23 cellular contexts compared by ENCODE assay signal in genomic region chr10:119272736-119273135, GRCh38.
DNase-seq lines count a peak whose midpoint lies in the region; ATAC-seq and TF ChIP-seq lines count a peak whose summit lies in the region.
"Had no signal": no experiment of that assay in that cellular context is flagged by ENCODE, and none has a peak within 500 bp of the region (broad histone marks: within the 10 kb centered on the region; RNA-seq: fewer than 3 reads in every experiment).

No MANE protein-coding gene starts in this region.

- H3K9me3 ChIP-seq in HCT116 (ENCODE audit: control insufficient read depth in 1 of 2, insufficient read depth in 1 of 2, low read depth in 1 of 2, low read length in 2 of 2) (no peaks in the 10 kb centered on the region), ascending aorta (no peaks in the 10 kb centered on the region), mesenchymal stem cell (ENCODE audit: control insufficient read depth, low read length) (no peaks in the 10 kb centered on the region), stomach (no peaks in the 10 kb centered on the region)
- H3K9me3 ChIP-seq: SJCRH30, transverse colon had no signal

- H2AFZ ChIP-seq in HCT116 (ENCODE audit: low read depth, low read length, poor library complexity, severe bottlenecking) (no peak overlapping the region), mesenchymal stem cell (ENCODE audit: low read depth, low read length) (no peak overlapping the region)
- H2AFZ ChIP-seq: parathyroid adenoma had no signal

- ATAC-seq in HCT116 (no peak), GM18873 (IDR thresholded peaks at IDR 0.05; ENCODE audit: low FRiP score, unreplicated experiment) (no peak), HG03135 (IDR thresholded peaks at IDR 0.05; ENCODE audit: unreplicated experiment) (no peak), GM21390 (IDR thresholded peaks at IDR 0.05; ENCODE audit: unreplicated experiment) (no peak)
- ATAC-seq: stimulated activated naive B cell treated with anti-CD40 and anti-IgM and Interleukin-4, amounts not matched to agents 10 μg/mL and 1 μg/mL and 100 μg/mL, for 72 hours; WTC11 had no signal

- H4K8ac ChIP-seq in mesenchymal stem cell (ENCODE audit: low read length), result no peak overlapping the region

- H3K4me3 ChIP-seq in HCT116 (replicated peaks in 1 of 2; ENCODE audit: low read depth in 1 of 2, low read length in 2 of 2) (no peak overlapping the region), ascending aorta (no peak overlapping the region), mesenchymal stem cell (ENCODE audit: insufficient read depth in 1 of 2, low read depth in 1 of 2, low read length in 2 of 2) (no peak overlapping the region), stomach (no peak overlapping the region)
- H3K4me3 ChIP-seq: SJCRH30, transverse colon had no signal

- no peak overlapping the region for H3K23ac ChIP-seq in mesenchymal stem cell (ENCODE audit: low read length in 2 of 2)

- H3K4me1 ChIP-seq in HCT116 (ENCODE audit: control insufficient read depth in 1 of 2, insufficient read depth in 2 of 2, low read length in 2 of 2), result peaks cover 37 to 54% of the 10 kb centered on the region in 2 experiments
- H3K4me1 ChIP-seq in ascending aorta, result peaks cover 24 to 35% of the 10 kb centered on the region in 2 donors
- H3K4me1 ChIP-seq in mesenchymal stem cell (ENCODE audit: control insufficient read depth, insufficient read depth, low read depth, low read length), result peaks cover 14% of the 10 kb centered on the region
- peaks cover 58 to 82% (median 75%) of the 10 kb centered on the region in 4 donors for H3K4me1 ChIP-seq in stomach

- H2BK5ac ChIP-seq in mesenchymal stem cell (ENCODE audit: low read depth, low read length, poor library complexity, severe bottlenecking), result no peak overlapping the region

- H2BK15ac ChIP-seq in mesenchymal stem cell (ENCODE audit: low read depth, poor library complexity, severe bottlenecking), result peak overlapping the region; percentile 13

- RAD21 ChIA-PET in HCT116 (lab: Charles Lee; ENCODE audit: low non-redundant PET in 1 of 2, low total read pairs in 2 of 2, uncharacterized antibody in 2 of 2, unreplicated experiment in 2 of 2), result interaction anchor here in 1 of 2 experiments (1.0 kb wide), 1 partner anchor 66 kb away, joined by 3 read pairs; the partner anchor contains the start of gene GRK5

- H3K36me3 Mint-ChIP-seq in HFFc6 (ENCODE audit: low read depth), result no peaks in the 10 kb centered on the region; the same call in 1 of the 2 replicates
- H3K36me3 Mint-ChIP-seq: WTC11 had no signal

- no peak overlapping the region for H3K27ac Mint-ChIP-seq in HFFc6
- H3K27ac Mint-ChIP-seq: WTC11 had no signal

- no peaks in the 10 kb centered on the region for H4K20me1 ChIP-seq in HCT116 (ENCODE audit: insufficient read depth)

- H3K27me3 Mint-ChIP-seq in HFFc6 (ENCODE audit: insufficient read depth), result peaks cover 6% of the 10 kb centered on the region
- H3K27me3 Mint-ChIP-seq: activated CD4-positive, alpha-beta memory T cell treated with anti-CD3 and anti-CD28 coated beads, Interleukin-2, amount 10 ng/mL, durations not matched to agents 7 days and 5 days; stimulated activated naive B cell treated with anti-CD40 and anti-IgM and Interleukin-4, amounts not matched to agents 10 μg/mL and 1 μg/mL and 100 μg/mL, for 72 hours had no signal

- H3K27ac ChIP-seq in HCT116 (ENCODE audit: low read depth, low read length), result no peak overlapping the region; the same call in 1 of the 2 replicates
- H3K27ac ChIP-seq in ascending aorta, result peak overlapping the region; percentile 76 to 90
- H3K27ac ChIP-seq in mesenchymal stem cell (ENCODE audit: low read length, poor library complexity, severe bottlenecking), result no peak overlapping the region
- peak overlapping the region; percentile 67 to 92 (median 89) for H3K27ac ChIP-seq in stomach
- H3K27ac ChIP-seq: parathyroid adenoma, SJCRH30 had no signal

- H3K27me3 ChIP-seq in HCT116 (ENCODE audit: insufficient read depth, low read length), result no peaks in the 10 kb centered on the region
- no peaks in the 10 kb centered on the region for H3K27me3 ChIP-seq in ascending aorta
- no peaks in the 10 kb centered on the region for H3K27me3 ChIP-seq in mesenchymal stem cell (ENCODE audit: control insufficient read depth in 1 of 2, insufficient read depth in 1 of 2, low read length in 2 of 2)
- no peaks in the 10 kb centered on the region for H3K27me3 ChIP-seq in stomach
- H3K27me3 ChIP-seq: SJCRH30, transverse colon had no signal

- POLR2A ChIA-PET in HCT116 (lab: Charles Lee), result interaction anchor here (0.7 to 2.4 kb wide), 3 partner anchors 19 to 172 kb away, joined by 5 to 19 read pairs (median 10); no protein-coding TSS in a partner anchor

- H3K9me3 Mint-ChIP-seq in HFFc6, result no peaks in the 10 kb centered on the region
- H3K9me3 Mint-ChIP-seq: activated CD4-positive, alpha-beta memory T cell treated with anti-CD3 and anti-CD28 coated beads, Interleukin-2, amount 10 ng/mL, durations not matched to agents 7 days and 5 days; stimulated activated naive B cell treated with anti-CD40 and anti-IgM and Interleukin-4, amounts not matched to agents 10 μg/mL and 1 μg/mL and 100 μg/mL, for 72 hours; WTC11 had no signal

- H2BK12ac ChIP-seq in mesenchymal stem cell (ENCODE audit: low read length in 2 of 2), result peak overlapping the region in 1 of 2 experiments; percentile 2

- H3K4me2 ChIP-seq in HCT116 (ENCODE audit: low read length), result peak overlapping the region; percentile 83; the same call in 1 of the 2 replicates
- no peak overlapping the region for H3K4me2 ChIP-seq in mesenchymal stem cell (ENCODE audit: low read length, poor library complexity, severe bottlenecking)

- TF ChIP-seq POLR2A in HCT116 (IDR thresholded peaks at IDR 0.05; ENCODE audit: borderline replicate concordance, extremely low read depth, insufficient read depth, insufficient read length) (no peak), stomach (IDR thresholded peaks at IDR 0.05) (no peak)

- no peak overlapping the region for H2BK120ac ChIP-seq in mesenchymal stem cell (ENCODE audit: low read depth, low read length)

- no TSS peak for BruUV-seq in HCT116 (replicated peaks; lab: Mats Ljungman, UMichigan)

- H3K4ac ChIP-seq in mesenchymal stem cell (ENCODE audit: low read depth in 1 of 2, low read length in 2 of 2), result no peak overlapping the region

- no peak overlapping the region for H2AK5ac ChIP-seq in mesenchymal stem cell (ENCODE audit: low read length, severe bottlenecking)

- TF ChIP-seq CTCF in HCT116 (IDR thresholded peaks at IDR 0.05 in 2 of 3, conservative IDR thresholded peaks at IDR 0.05 in 1 of 3; ENCODE audit: borderline replicate concordance in 1 of 3, insufficient read depth in 1 of 3, low read depth in 2 of 3, low read length in 2 of 3), result no peak
- no peak for TF ChIP-seq CTCF in ascending aorta (IDR thresholded peaks at IDR 0.05)
- TF ChIP-seq CTCF in stomach (IDR thresholded peaks at IDR 0.05), result no peak
- TF ChIP-seq CTCF in HFFc6 (IDR thresholded peaks at IDR 0.05), result no peak

- no peak for DNase-seq in HCT116 (ENCODE audit: low read depth, low spot score)
- no peak for DNase-seq in ascending aorta (ENCODE audit: low spot score in 2 of 2)
- no peak for DNase-seq in mesenchymal stem cell
- no peak for DNase-seq in stomach
- DNase-seq in HFFc6, result no peak
- DNase-seq: activated CD4-positive, alpha-beta memory T cell treated with anti-CD3 and anti-CD28 coated beads, Interleukin-2, amount 10 ng/mL, durations not matched to agents 7 days and 5 days; activated naive CD4-positive, alpha-beta T cell treated with Interleukin-2 at 50 U/mL for 16 hours; activated T-cell treated with anti-CD3 and anti-CD28 coated beads, Interleukin-2, amount 50 U/mL, for 1 hour; amygdala; caudate nucleus; DMS79; Kasumi-1; NCI-H1092; NCI-H1930; SJCRH30; stimulated activated CD4-positive, alpha-beta T cell treated with anti-CD3 and anti-CD28 coated beads, Interleukin-1b, Interleukin-23, amount 100 ng/mL, for 48 hours; stimulated activated naive B cell treated with anti-CD40 and anti-IgM and Interleukin-4, amounts not matched to agents 10 μg/mL and 1 μg/mL and 100 μg/mL, for 72 hours; transverse colon had no signal

- WGBS in mesenchymal stem cell, result 94% methylated on average over 9 of the region's 9 CpGs
- WGBS in stomach, 5 donors, result 71 to 89% (median 85%) methylated on average over 6 to 9 of the region's 9 CpGs

- no peak for TF ChIP-seq EP300 in stomach (IDR thresholded peaks at IDR 0.05)

- TF ChIP-seq RAD21 in HCT116 (IDR thresholded peaks at IDR 0.05; ENCODE audit: low read depth), result no peak

- H3K4me3 Mint-ChIP-seq in HFFc6, result no peak overlapping the region
- H3K4me3 Mint-ChIP-seq: activated CD4-positive, alpha-beta memory T cell treated with anti-CD3 and anti-CD28 coated beads, Interleukin-2, amount 10 ng/mL, durations not matched to agents 7 days and 5 days; WTC11 had no signal

- H3K18ac ChIP-seq in mesenchymal stem cell (ENCODE audit: low read depth in 1 of 2, low read length in 2 of 2), result no peak overlapping the region

- no peak overlapping the region for H3K14ac ChIP-seq in mesenchymal stem cell (ENCODE audit: low read length in 2 of 2)

- H4K91ac ChIP-seq in mesenchymal stem cell (ENCODE audit: low read length), result peak overlapping the region; percentile 63

- no peak overlapping the region for H3K9ac ChIP-seq in HCT116 (ENCODE audit: low read length)
- no peak overlapping the region for H3K9ac ChIP-seq in mesenchymal stem cell (ENCODE audit: low read length)
- H3K9ac ChIP-seq: parathyroid adenoma had no signal

- no peaks in the 10 kb centered on the region for H3K79me2 ChIP-seq in HCT116 (ENCODE audit: insufficient read depth, low read length)

- CTCF ChIA-PET in HCT116 (lab: Charles Lee), result interaction anchor here (2.4 kb wide), 1 partner anchor 66 kb away, joined by 13 read pairs; the partner anchor contains the start of gene GRK5

- peaks cover 40% of the 10 kb centered on the region for H3K4me1 Mint-ChIP-seq in HFFc6 (ENCODE audit: low read depth)

- H3K36me3 ChIP-seq in HCT116 (ENCODE audit: control insufficient read depth in 1 of 2, insufficient read depth in 2 of 2, low read length in 2 of 2), result no peaks in the 10 kb centered on the region
- no peaks in the 10 kb centered on the region for H3K36me3 ChIP-seq in ascending aorta
- no peaks in the 10 kb centered on the region for H3K36me3 ChIP-seq in mesenchymal stem cell (ENCODE audit: control insufficient read depth in 1 of 2, insufficient read depth in 2 of 2, low read depth in 1 of 2, low read length in 2 of 2)
- no peaks in the 10 kb centered on the region for H3K36me3 ChIP-seq in stomach
- H3K36me3 ChIP-seq: SJCRH30, transverse colon had no signal

- intact Hi-C loops in HCT116 (cut with micrococcal nuclease), result no loop called here
- intact Hi-C loops in ascending aorta (cut with DNase I), result no loop called here
- intact Hi-C loops in stomach (cut with DNase I; ENCODE audit: low total_unique reads), result no loop called here

- no peaks in the 10 kb centered on the region for H3K9me2 ChIP-seq in HCT116 (ENCODE audit: insufficient read depth)

- H3K79me1 ChIP-seq in mesenchymal stem cell (replicated peaks; ENCODE audit: low read length, poor library complexity, severe bottlenecking), result peaks cover 30% of the 10 kb centered on the region

TF ChIP-seq in HCT116, 20 proteins besides CTCF, POLR2A, EP300 and RAD21 (continues in another document):
- TF ChIP-seq CEBPB (IDR thresholded peaks at IDR 0.05; ENCODE audit: low read depth) (no peak), EZH2 (IDR thresholded peaks at IDR 0.05) (no peak)
- TF ChIP-seq, protein P1, sequence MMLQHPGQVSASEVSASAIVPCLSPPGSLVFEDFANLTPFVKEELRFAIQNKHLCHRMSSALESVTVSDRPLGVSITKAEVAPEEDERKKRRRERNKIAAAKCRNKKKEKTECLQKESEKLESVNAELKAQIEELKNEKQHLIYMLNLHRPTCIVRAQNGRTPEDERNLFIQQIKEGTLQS (IDR thresholded peaks at IDR 0.05), result no peak

Comparison
In these comparisons a context has a peak if more than half of its experiments do, and no peak if none do; other contexts are left out.
1. H3K27ac ChIP-seq: peak in ascending aorta (2 of 2) and stomach (5 of 5); none in HCT116 (single experiment) and mesenchymal stem cell (single experiment).